1 cellular context compared by ENCODE assay signal in the genomic region with DNA sequence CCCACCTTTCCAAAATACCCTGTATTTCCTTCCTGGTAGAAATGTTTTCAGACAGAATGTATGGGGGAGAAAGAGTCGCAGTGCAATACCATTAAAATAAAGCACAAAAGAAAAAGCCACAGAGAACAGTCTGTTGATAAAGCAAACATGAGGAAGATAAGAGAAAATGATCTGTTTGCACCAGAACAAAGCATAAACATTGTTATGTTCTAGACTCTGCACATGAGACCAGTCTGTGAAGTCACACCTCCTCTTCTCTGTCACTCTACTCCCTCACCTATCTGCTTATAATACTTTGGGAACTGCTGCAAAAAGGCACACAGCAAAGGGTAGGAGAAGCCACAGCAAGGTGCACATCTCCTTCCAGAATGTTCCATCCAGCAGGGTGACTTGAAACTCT.
A peak's percentile ranks its signal among the peaks of the same experiment; 100 is the strongest.
TF ChIP-seq lines count a peak whose summit lies in the region.

No MANE protein-coding gene starts in this region.

TF ChIP-seq in HepG2, 621 proteins besides CTCF, POLR2A, EP300 and RAD21 (continued from another document):
- TF ChIP-seq ZBTB49 (CRISPR knock-in tag; IDR thresholded peaks at IDR 0.05; ENCODE audit: borderline replicate concordance) (no peak), ZNF766 (CRISPR knock-in tag; IDR thresholded peaks at IDR 0.05; ENCODE audit: borderline replicate concordance) (no peak), NONO (IDR thresholded peaks at IDR 0.05) (no peak), NONO (CRISPR knock-in tag; conservative IDR thresholded peaks at IDR 0.05) (no peak), HNF4G (IDR thresholded peaks at IDR 0.05; ENCODE audit: borderline replicate concordance, low read depth, low read length) (no peak), HNF4G (CRISPR knock-in tag; IDR thresholded peaks at IDR 0.05; ENCODE audit: borderline replicate concordance, low read depth) (no peak), ZFYVE20 (CRISPR knock-in tag; IDR thresholded peaks at IDR 0.05; ENCODE audit: borderline replicate concordance, low read depth) (no peak), BCL3 (CRISPR knock-in tag; IDR thresholded peaks at IDR 0.05) (no peak), ZNF124 (CRISPR knock-in tag; IDR thresholded peaks at IDR 0.05) (no peak), KLF15 (CRISPR knock-in tag; IDR thresholded peaks at IDR 0.05; ENCODE audit: borderline replicate concordance) (no peak), SPEN (CRISPR knock-in tag; IDR thresholded peaks at IDR 0.05; ENCODE audit: low read depth) (no peak), CAMTA2 (CRISPR knock-in tag; IDR thresholded peaks at IDR 0.05; ENCODE audit: borderline replicate concordance) (no peak), U2AF2 (IDR thresholded peaks at IDR 0.05; ENCODE audit: low read depth, low read length) (no peak), FOXK2 (IDR thresholded peaks at IDR 0.05) (no peak), POGK (CRISPR knock-in tag; conservative IDR thresholded peaks at IDR 0.05) (no peak), ISX (CRISPR knock-in tag; conservative IDR thresholded peaks at IDR 0.05) (no peak), KMT2A (CRISPR knock-in tag; IDR thresholded peaks at IDR 0.05) (no peak), PCBP1 (IDR thresholded peaks at IDR 0.05; ENCODE audit: borderline replicate concordance, low read depth, low read length) (no peak), GATAD2A (CRISPR knock-in tag; IDR thresholded peaks at IDR 0.05) (0 out of 2 replicates have a peak, but pooled peaks have one; percentile 13), PRDM15 (CRISPR knock-in tag; IDR thresholded peaks at IDR 0.05) (no peak), SOX5 (CRISPR knock-in tag; IDR thresholded peaks at IDR 0.05; ENCODE audit: borderline replicate concordance) (peak; percentile 77; the same call in 1 of the 2 replicates), TBP (CRISPR knock-in tag; IDR thresholded peaks at IDR 0.05) (no peak), SOX6 (IDR thresholded peaks at IDR 0.05) (no peak), SOX6 (CRISPR knock-in tag; IDR thresholded peaks at IDR 0.05) (peak; percentile 71), NFYC (CRISPR knock-in tag; IDR thresholded peaks at IDR 0.05) (no peak), ZMYM3 (CRISPR knock-in tag; IDR thresholded peaks at IDR 0.05) (no peak), MYNN (CRISPR knock-in tag; IDR thresholded peaks at IDR 0.05; ENCODE audit: low read depth) (no peak), CCDC6 (CRISPR knock-in tag; IDR thresholded peaks at IDR 0.05) (no peak), BHLHE40 (IDR thresholded peaks at IDR 0.05; ENCODE audit: low read length) (peak; percentile 30; the same call in 1 of the 2 replicates), MXD4 (CRISPR knock-in tag; IDR thresholded peaks at IDR 0.05) (no peak), ZNF564 (CRISPR knock-in tag; IDR thresholded peaks at IDR 0.05) (no peak), SOX13 (IDR thresholded peaks at IDR 0.05) (peak; percentile 43; the same call in 1 of the 2 replicates), SOX13 (CRISPR knock-in tag; conservative IDR thresholded peaks at IDR 0.05 in 1 of 2, IDR thresholded peaks at IDR 0.05 in 1 of 2) (peak in 1 of 2 experiments; percentile 95; a peak in 2 of 4 replicates), MYC (CRISPR knock-in tag; IDR thresholded peaks at IDR 0.05; ENCODE audit: borderline replicate concordance) (no peak), NFYB (CRISPR knock-in tag; IDR thresholded peaks at IDR 0.05) (no peak), ZNF570 (CRISPR knock-in tag; IDR thresholded peaks at IDR 0.05; ENCODE audit: borderline replicate concordance) (no peak), ZBTB20 (CRISPR knock-in tag; IDR thresholded peaks at IDR 0.05; ENCODE audit: borderline replicate concordance, low read depth) (no peak)
- TF ChIP-seq, protein P1, sequence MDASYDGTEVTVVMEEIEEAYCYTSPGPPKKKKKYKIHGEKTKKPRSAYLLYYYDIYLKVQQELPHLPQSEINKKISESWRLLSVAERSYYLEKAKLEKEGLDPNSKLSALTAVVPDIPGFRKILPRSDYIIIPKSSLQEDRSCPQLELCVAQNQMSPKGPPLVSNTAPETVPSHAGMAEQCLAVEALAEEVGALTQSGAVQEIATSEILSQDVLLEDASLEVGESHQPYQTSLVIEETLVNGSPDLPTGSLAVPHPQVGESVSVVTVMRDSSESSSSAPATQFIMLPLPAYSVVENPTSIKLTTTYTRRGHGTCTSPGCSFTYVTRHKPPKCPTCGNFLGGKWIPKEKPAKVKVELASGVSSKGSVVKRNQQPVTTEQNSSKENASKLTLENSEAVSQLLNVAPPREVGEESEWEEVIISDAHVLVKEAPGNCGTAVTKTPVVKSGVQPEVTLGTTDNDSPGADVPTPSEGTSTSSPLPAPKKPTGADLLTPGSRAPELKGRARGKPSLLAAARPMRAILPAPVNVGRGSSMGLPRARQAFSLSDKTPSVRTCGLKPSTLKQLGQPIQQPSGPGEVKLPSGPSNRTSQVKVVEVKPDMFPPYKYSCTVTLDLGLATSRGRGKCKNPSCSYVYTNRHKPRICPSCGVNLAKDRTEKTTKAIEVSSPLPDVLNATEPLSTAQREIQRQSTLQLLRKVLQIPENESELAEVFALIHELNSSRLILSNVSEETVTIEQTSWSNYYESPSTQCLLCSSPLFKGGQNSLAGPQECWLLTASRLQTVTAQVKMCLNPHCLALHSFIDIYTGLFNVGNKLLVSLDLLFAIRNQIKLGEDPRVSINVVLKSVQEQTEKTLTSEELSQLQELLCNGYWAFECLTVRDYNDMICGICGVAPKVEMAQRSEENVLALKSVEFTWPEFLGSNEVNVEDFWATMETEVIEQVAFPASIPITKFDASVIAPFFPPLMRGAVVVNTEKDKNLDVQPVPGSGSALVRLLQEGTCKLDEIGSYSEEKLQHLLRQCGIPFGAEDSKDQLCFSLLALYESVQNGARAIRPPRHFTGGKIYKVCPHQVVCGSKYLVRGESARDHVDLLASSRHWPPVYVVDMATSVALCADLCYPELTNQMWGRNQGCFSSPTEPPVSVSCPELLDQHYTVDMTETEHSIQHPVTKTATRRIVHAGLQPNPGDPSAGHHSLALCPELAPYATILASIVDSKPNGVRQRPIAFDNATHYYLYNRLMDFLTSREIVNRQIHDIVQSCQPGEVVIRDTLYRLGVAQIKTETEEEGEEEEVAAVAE (CRISPR knock-in tag; IDR thresholded peaks at IDR 0.05; ENCODE audit: borderline replicate concordance): no peak
- TF ChIP-seq, protein P2, sequence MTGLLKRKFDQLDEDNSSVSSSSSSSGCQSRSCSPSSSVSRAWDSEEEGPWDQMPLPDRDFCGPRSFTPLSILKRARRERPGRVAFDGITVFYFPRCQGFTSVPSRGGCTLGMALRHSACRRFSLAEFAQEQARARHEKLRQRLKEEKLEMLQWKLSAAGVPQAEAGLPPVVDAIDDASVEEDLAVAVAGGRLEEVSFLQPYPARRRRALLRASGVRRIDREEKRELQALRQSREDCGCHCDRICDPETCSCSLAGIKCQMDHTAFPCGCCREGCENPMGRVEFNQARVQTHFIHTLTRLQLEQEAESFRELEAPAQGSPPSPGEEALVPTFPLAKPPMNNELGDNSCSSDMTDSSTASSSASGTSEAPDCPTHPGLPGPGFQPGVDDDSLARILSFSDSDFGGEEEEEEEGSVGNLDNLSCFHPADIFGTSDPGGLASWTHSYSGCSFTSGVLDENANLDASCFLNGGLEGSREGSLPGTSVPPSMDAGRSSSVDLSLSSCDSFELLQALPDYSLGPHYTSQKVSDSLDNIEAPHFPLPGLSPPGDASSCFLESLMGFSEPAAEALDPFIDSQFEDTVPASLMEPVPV (CRISPR knock-in tag; IDR thresholded peaks at IDR 0.05): no peak
- TF ChIP-seq, protein P3, sequence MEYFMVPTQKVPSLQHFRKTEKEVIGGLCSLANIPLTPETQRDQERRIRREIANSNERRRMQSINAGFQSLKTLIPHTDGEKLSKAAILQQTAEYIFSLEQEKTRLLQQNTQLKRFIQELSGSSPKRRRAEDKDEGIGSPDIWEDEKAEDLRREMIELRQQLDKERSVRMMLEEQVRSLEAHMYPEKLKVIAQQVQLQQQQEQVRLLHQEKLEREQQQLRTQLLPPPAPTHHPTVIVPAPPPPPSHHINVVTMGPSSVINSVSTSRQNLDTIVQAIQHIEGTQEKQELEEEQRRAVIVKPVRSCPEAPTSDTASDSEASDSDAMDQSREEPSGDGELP (IDR thresholded peaks at IDR 0.05; ENCODE audit: borderline replicate concordance, low read depth): no peak
